Comparison of ENCODE assay signal across 1 cellular context in the genomic region with DNA sequence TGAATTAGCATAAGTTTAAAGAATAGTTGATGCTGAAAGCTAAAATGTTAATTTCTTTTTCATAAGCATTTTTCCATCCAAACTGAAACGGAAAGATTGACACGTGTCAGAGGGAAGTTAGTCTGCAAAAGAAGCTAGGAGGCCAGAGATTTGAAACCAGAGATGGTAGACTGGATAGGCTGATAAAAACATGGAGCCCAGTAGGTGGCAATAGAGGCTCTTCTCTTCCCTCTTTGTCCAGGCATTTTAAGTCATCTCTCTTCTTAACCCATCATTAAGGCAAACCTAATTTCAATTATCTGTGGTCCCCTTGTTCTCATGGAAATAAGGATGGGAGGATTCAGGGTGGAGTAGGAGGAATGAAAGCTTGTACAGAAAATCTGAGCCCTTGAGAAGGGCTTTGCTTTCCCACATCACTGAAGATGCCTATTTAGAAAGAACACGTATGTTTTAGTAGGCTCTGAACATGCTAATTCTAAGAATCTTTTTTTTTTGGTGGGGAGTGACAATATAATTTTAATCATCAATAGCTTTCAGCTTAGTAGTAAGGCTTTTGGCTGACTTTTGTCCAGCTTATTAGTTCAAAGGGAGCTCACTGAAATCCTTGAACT.
TF ChIP-seq lines count a peak whose summit lies in the region.

No MANE protein-coding gene starts in this region.

TF ChIP-seq in H1, 55 proteins besides CTCF, POLR2A, EP300 and RAD21:
- no peak for TF ChIP-seq TAF7 (optimal IDR thresholded peaks at IDR 0.05; ENCODE audit: borderline replicate concordance, low read depth, low read length)
- TF ChIP-seq JUN (IDR thresholded peaks at IDR 0.05; ENCODE audit: low read depth, low read length) = no peak
- TF ChIP-seq, protein P1, sequence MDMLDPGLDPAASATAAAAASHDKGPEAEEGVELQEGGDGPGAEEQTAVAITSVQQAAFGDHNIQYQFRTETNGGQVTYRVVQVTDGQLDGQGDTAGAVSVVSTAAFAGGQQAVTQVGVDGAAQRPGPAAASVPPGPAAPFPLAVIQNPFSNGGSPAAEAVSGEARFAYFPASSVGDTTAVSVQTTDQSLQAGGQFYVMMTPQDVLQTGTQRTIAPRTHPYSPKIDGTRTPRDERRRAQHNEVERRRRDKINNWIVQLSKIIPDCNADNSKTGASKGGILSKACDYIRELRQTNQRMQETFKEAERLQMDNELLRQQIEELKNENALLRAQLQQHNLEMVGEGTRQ (IDR thresholded peaks at IDR 0.05; ENCODE audit: low read length) = no peak
- no peak for TF ChIP-seq GTF2F1 (IDR thresholded peaks at IDR 0.05; ENCODE audit: borderline replicate concordance, low read depth, low read length)
- no peak for TF ChIP-seq RNF2 (IDR thresholded peaks at IDR 0.05; ENCODE audit: borderline replicate concordance, low read depth, low read length, missing control alignments, poor library complexity, severe bottlenecking)
- TF ChIP-seq CBX8 (IDR thresholded peaks at IDR 0.05; ENCODE audit: borderline replicate concordance, low read depth, low read length) = no peak
- no peak for TF ChIP-seq GABPA (IDR thresholded peaks at IDR 0.05; ENCODE audit: borderline replicate concordance, insufficient read depth, low read length)
- TF ChIP-seq, protein P2, sequence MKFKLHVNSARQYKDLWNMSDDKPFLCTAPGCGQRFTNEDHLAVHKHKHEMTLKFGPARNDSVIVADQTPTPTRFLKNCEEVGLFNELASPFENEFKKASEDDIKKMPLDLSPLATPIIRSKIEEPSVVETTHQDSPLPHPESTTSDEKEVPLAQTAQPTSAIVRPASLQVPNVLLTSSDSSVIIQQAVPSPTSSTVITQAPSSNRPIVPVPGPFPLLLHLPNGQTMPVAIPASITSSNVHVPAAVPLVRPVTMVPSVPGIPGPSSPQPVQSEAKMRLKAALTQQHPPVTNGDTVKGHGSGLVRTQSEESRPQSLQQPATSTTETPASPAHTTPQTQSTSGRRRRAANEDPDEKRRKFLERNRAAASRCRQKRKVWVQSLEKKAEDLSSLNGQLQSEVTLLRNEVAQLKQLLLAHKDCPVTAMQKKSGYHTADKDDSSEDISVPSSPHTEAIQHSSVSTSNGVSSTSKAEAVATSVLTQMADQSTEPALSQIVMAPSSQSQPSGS (IDR thresholded peaks at IDR 0.05; ENCODE audit: low read length) = no peak
- TF ChIP-seq RXRA (IDR thresholded peaks at IDR 0.05; ENCODE audit: insufficient read depth, low read depth, low read length) = no peak
- no peak for TF ChIP-seq TEAD4 (IDR thresholded peaks at IDR 0.05; ENCODE audit: low read depth, low read length)
- TF ChIP-seq PHF8 (conservative IDR thresholded peaks at IDR 0.05; ENCODE audit: low read depth, low read length) = no peak
